10 cellular contexts compared by ENCODE assay signal in the genomic region with DNA sequence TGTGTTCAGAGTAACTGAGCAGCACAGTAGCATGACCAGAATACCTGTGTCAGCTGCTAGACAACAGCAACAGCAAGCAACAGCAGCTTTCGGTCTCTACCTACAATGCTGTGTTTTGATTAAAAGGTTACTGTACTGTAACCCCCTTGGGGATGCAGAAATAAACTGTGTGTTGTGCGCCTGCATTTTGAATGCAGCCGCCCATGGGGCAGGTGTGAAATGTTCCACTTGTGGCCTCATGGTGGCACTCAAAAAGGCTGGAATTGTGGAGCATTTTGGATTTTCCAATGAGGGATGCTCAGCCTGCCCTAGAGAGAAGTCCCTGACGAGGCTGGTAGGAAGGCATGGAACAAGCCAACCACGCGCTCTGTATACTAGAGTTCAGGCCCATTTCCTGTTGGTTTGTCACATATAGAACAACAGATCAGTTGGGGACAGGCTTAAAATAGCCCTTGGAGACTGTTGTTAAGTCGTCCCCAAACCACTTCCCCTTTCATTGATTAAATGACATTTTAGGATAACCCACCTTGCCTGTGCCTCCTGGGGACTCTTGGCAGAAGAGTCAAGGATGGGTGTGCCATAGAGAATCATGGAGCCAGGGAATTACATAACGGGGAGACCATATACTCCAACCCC. TPM values are rescaled to one million over a fixed set of nuclear protein-coding genes. Genes with fewer than 3 reads are reported as not detected.
DNase-seq lines count a peak whose midpoint lies in the region; ATAC-seq and TF ChIP-seq lines count a peak whose summit lies in the region.
"Had no signal": no experiment of that assay in that cellular context is flagged by ENCODE, and none has a peak within 500 bp of the region (broad histone marks: within the 10 kb centered on the region; RNA-seq: fewer than 3 reads in every experiment).

No MANE protein-coding gene starts in this region.

- peak overlapping the region; percentile 76 for H3K4me3 Mint-ChIP-seq in memory B cell
- H3K4me3 Mint-ChIP-seq in activated CD4-positive, alpha-beta T cell treated with anti-CD3 and anti-CD28 coated beads, Interleukin-2, amount 10 ng/mL, durations not matched to agents 24 days and 14 days: no peak overlapping the region
- H3K4me3 Mint-ChIP-seq: stimulated activated naive CD8-positive, alpha-beta T cell treated with anti-CD3 and anti-CD28 coated beads, Interleukin-15, Interleukin-2, amounts not matched to agents 100 ng/mL and 50 ng/mL, for 24 hours had no signal

- no peaks in the 10 kb centered on the region for H3K27me3 ChIP-seq in WERI-Rb-1 (ENCODE audit: insufficient read depth, low read depth, severe bottlenecking)
- no peaks in the 10 kb centered on the region for H3K27me3 ChIP-seq in testis

- peak overlapping the region; percentile 92 for H3K27ac Mint-ChIP-seq in memory B cell
- H3K27ac Mint-ChIP-seq in activated CD4-positive, alpha-beta T cell treated with anti-CD3 and anti-CD28 coated beads, Interleukin-2, amount 10 ng/mL, durations not matched to agents 24 days and 14 days: no peak overlapping the region
- H3K27ac Mint-ChIP-seq: stimulated activated naive CD8-positive, alpha-beta T cell treated with anti-CD3 and anti-CD28 coated beads, Interleukin-15, Interleukin-2, amounts not matched to agents 100 ng/mL and 50 ng/mL, for 24 hours had no signal

- peaks cover 17% of the 10 kb centered on the region for H3K36me3 Mint-ChIP-seq in memory B cell
- H3K36me3 Mint-ChIP-seq in activated CD4-positive, alpha-beta T cell treated with anti-CD3 and anti-CD28 coated beads, Interleukin-2, amount 10 ng/mL, durations not matched to agents 24 days and 14 days (ENCODE audit: low read depth): no peaks in the 10 kb centered on the region

- no peak overlapping the region for H3K4me3 ChIP-seq in WERI-Rb-1 (ENCODE audit: low read depth, low read length)
- no peak overlapping the region for H3K4me3 ChIP-seq in testis
- H3K4me3 ChIP-seq: SK-N-MC had no signal

- 87 to 96% methylated on average over 7 to 8 of the region's 8 CpGs for WGBS in testis, 2 donors

- intact Hi-C loops in activated CD4-positive, alpha-beta T cell treated with anti-CD3 and anti-CD28 coated beads, Interleukin-2, amount 10 ng/mL, durations not matched to agents 24 days and 14 days (cut with micrococcal nuclease): no loop called here
- intact Hi-C loops in testis (cut with DNase I; ENCODE audit: low total_unique reads): no loop called here

- peaks cover 31% of the 10 kb centered on the region for H3K4me1 Mint-ChIP-seq in memory B cell
- H3K4me1 Mint-ChIP-seq in activated CD4-positive, alpha-beta T cell treated with anti-CD3 and anti-CD28 coated beads, Interleukin-2, amount 10 ng/mL, durations not matched to agents 24 days and 14 days: peaks cover 11% of the 10 kb centered on the region

- H3K27me3 Mint-ChIP-seq in memory B cell: no peaks in the 10 kb centered on the region
- peaks cover 5% of the 10 kb centered on the region for H3K27me3 Mint-ChIP-seq in activated CD4-positive, alpha-beta T cell treated with anti-CD3 and anti-CD28 coated beads, Interleukin-2, amount 10 ng/mL, durations not matched to agents 24 days and 14 days
- H3K27me3 Mint-ChIP-seq: stimulated activated naive CD8-positive, alpha-beta T cell treated with anti-CD3 and anti-CD28 coated beads, Interleukin-15, Interleukin-2, amounts not matched to agents 100 ng/mL and 50 ng/mL, for 24 hours had no signal

- TF ChIP-seq POLR2A in testis (IDR thresholded peaks at IDR 0.05): no peak

- H3K9me3 Mint-ChIP-seq in memory B cell: no peaks in the 10 kb centered on the region
- H3K9me3 Mint-ChIP-seq in activated CD4-positive, alpha-beta T cell treated with anti-CD3 and anti-CD28 coated beads, Interleukin-2, amount 10 ng/mL, durations not matched to agents 24 days and 14 days: no peaks in the 10 kb centered on the region
- H3K9me3 Mint-ChIP-seq: stimulated activated naive CD8-positive, alpha-beta T cell treated with anti-CD3 and anti-CD28 coated beads, Interleukin-15, Interleukin-2, amounts not matched to agents 100 ng/mL and 50 ng/mL, for 24 hours had no signal

- in situ Hi-C loops in GM13976 (cut with MboI; ENCODE audit: low sequenced_read_pairs, unreplicated experiment): no loop called here

- no peaks in the 10 kb centered on the region for H3K4me1 ChIP-seq in testis

- DNase-seq in GM13976 (ENCODE audit: low spot score): peak; percentile 70
- peak; percentile 38 for DNase-seq in WERI-Rb-1
- DNase-seq in memory B cell (ENCODE audit: low spot score in 2 of 2): peak; percentile 44 to 51
- DNase-seq in globus pallidus (ENCODE audit: low spot score): no peak
- DNase-seq in activated CD4-positive, alpha-beta T cell treated with anti-CD3 and anti-CD28 coated beads, Interleukin-2, amount 10 ng/mL, durations not matched to agents 24 days and 14 days: no peak
- no peak for DNase-seq in testis

- ATAC-seq in GM21447 (IDR thresholded peaks at IDR 0.05; ENCODE audit: unreplicated experiment): peak; percentile 92
- peak; percentile 72 for ATAC-seq in HG03558 (IDR thresholded peaks at IDR 0.05; ENCODE audit: extremely low read depth, unreplicated experiment)
- peak; percentile 82 for ATAC-seq in memory B cell (ENCODE audit: low read depth)

- H3K27ac ChIP-seq in WERI-Rb-1: no peak overlapping the region
- H3K27ac ChIP-seq in testis: no peak overlapping the region
- H3K27ac ChIP-seq: SK-N-MC had no signal

- H3K36me3 ChIP-seq in WERI-Rb-1 (peaks cover 21% of the 10 kb centered on the region), testis (ENCODE audit: low read depth, missing control alignments) (no peaks in the 10 kb centered on the region)

- TF ChIP-seq CTCF in GM13976 (IDR thresholded peaks at IDR 0.05; ENCODE audit: borderline replicate concordance, control extremely low read depth, extremely low read depth, insufficient read depth, missing control alignments) (no peak), WERI-Rb-1 (IDR thresholded peaks at IDR 0.05; ENCODE audit: low read depth, low read length) (peak; percentile 58), testis (IDR thresholded peaks at IDR 0.05) (no peak)

- H3K9me3 ChIP-seq in WERI-Rb-1 (ENCODE audit: severe bottlenecking) (no peaks in the 10 kb centered on the region), testis (no peaks in the 10 kb centered on the region)

RNA-seq across cellular contexts. Expression of a gene that starts 27.1 kb away (rescaled TPM):
- 7.2 and 8.3 TPM in 2 replicates for total RNA-seq in activated CD4-positive, alpha-beta T cell treated with anti-CD3 and anti-CD28 coated beads, Interleukin-2, amount 10 ng/mL, durations not matched to agents 24 days and 14 days
- total RNA-seq in testis: 10 to 100 TPM; 30.7 to 35.2 TPM
- polyA plus RNA-seq in testis (ENCODE audit: insufficient read depth, low read depth, low replicate concordance): 55.7 TPM

RNA-seq across cellular contexts. Expression of a gene that starts 44.2 kb away (rescaled TPM):
- 23.1 and 23.3 TPM in 2 replicates for total RNA-seq in activated CD4-positive, alpha-beta T cell treated with anti-CD3 and anti-CD28 coated beads, Interleukin-2, amount 10 ng/mL, durations not matched to agents 24 days and 14 days
- 10 to 100 TPM; 48.4 to 87.6 TPM for total RNA-seq in testis
- 214 TPM for polyA plus RNA-seq in testis (ENCODE audit: insufficient read depth, low read depth, low replicate concordance)

Comparison
In these comparisons a context has a peak if more than half of its experiments do, and no peak if none do; other contexts are left out.
1. DNase-seq: peak in GM13976 (single experiment), WERI-Rb-1 (single experiment) and memory B cell (2 of 2); none in globus pallidus (single experiment), activated CD4-positive, alpha-beta T cell treated with anti-CD3 and anti-CD28 coated beads, Interleukin-2, amount 10 ng/mL, durations not matched to agents 24 days and 14 days (single experiment) and testis (single experiment).
2. Peak in every context shown above with its lines, with median percentiles within 50 percentile points of each other: ATAC-seq.